In the genomic region with DNA sequence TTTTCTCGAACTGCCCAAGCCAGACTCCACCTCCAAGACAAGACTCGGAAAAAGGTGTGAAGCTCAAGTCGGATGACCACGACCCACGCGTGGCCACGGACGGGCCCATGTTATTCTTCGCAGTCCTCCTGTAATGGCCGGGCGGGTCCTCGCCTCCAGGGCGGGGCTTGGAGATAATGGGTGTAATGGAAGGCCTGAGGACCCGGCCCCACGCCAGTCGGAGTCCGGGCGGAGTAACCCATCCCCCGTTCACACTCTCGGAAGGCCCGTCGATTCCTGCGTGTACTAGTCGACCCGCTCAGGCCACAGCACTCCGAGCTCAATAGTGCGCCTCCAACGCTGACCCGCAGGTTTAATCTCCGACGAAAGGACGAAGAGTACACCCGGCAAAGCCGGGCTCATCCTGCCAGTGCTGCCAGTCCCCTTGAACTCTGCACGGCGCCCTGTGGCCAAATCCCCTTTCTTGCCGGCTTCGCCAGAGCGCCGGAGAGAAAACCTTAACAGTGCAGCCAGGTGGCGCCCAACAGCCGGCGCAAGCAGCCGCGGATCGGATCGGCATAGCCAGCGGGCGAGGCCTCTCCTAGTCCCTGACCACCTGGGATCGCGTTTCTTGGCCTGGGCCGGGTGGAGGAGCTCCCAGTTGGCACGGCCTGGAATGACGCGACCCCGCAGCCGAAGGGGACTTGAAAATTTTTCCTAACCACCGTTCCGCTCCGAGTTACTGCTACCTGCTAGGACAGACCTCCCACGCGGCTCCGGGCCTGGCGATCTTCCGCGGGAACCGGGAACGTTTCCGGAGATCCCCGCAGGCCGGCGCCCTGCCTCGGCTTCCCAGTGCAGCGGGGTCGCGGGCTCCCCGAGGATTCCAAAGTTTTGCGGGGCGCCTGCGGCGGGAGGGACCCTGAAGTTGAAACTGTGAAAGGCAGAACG, we compare ENCODE assay signal across 19 cellular contexts.
"Had no signal": no experiment of that assay in that cellular context is flagged by ENCODE, and none has a peak within 500 bp of the region (broad histone marks: within the 10 kb centered on the region; RNA-seq: fewer than 3 reads in every experiment).

No MANE protein-coding gene starts in this region.

- H3K27me3 ChIP-seq: body of pancreas, esophagus squamous epithelium, pancreas, sigmoid colon, stomach had no signal

- FAIRE-seq: endothelial cell of umbilical vein, pancreas had no signal

- H3K27ac ChIP-seq: body of pancreas, esophagus squamous epithelium, pancreas, sigmoid colon, stomach had no signal

- H3K36me3 ChIP-seq: esophagus squamous epithelium, pancreas, sigmoid colon, stomach had no signal

- ATAC-seq: activated CD8-positive, alpha-beta memory T cell treated with anti-CD3 and anti-CD28 coated beads, Interleukin-2, amount 10 ng/mL, durations not matched to agents 7 days and 5 days; body of pancreas; naive thymus-derived CD8-positive, alpha-beta T cell; stimulated activated effector memory CD8-positive, alpha-beta T cell treated with anti-CD3 and anti-CD28 coated beads, Interleukin-12 subunit alpha, Interleukin-12 subunit beta, amount 100 ng/mL, for 72 hours; WTC11 had no signal

- H3K4me3 ChIP-seq: body of pancreas, esophagus squamous epithelium, pancreas, sigmoid colon, stomach had no signal

- H3K4me1 ChIP-seq: body of pancreas, esophagus squamous epithelium, pancreas, sigmoid colon, stomach had no signal

- H3K9me3 ChIP-seq: pancreas had no signal

- DNase-seq: activated CD4-positive, alpha-beta memory T cell treated with anti-CD3 and anti-CD28 coated beads for 36 hours; activated CD4-positive, alpha-beta T cell treated with anti-CD3 and anti-CD28 coated beads for 4 hours; activated CD8-positive, alpha-beta memory T cell treated with anti-CD3 and anti-CD28 coated beads, Interleukin-2, amount 10 ng/mL, durations not matched to agents 7 days and 5 days; activated naive CD8-positive, alpha-beta T cell treated with anti-CD3 and anti-CD28 coated beads for 36 hours; amygdala; body of pancreas; dermis blood vessel endothelial cell; effector memory CD4-positive, alpha-beta T cell; esophagus squamous epithelium; immature natural killer cell; mesenchymal stem cell; naive thymus-derived CD8-positive, alpha-beta T cell; sigmoid colon; stimulated activated CD4-positive, alpha-beta T cell treated with anti-CD3 and anti-CD28 coated beads, Interleukin-4, amount 100 ng/mL, for 24 hours; stomach had no signal
